In the genomic region with DNA sequence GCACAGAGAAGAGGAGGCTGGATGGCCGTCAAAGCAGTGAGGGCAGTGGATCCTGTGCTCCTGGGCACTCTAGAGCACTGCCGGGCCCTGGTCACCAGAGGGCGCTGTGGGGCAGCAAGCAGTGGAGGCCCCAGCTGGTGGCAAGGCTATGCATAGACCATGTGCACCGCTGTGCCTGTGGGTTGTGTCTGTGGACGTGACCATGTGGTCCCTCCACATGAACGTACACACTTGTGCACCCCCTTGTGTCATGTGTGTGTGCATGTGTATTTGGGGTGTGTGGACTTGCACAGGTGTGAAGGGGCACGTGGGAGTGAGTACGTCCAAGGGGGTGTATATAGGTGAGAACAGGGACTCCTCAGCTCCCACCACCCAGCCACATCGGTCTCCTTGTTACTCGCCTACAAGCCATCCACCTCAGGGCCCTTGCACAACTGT, we compare ENCODE assay signal across 8 cellular contexts. TPM values are rescaled to one million over a fixed set of nuclear protein-coding genes. Genes with fewer than 3 reads are reported as not detected.
DNase-seq lines count a peak whose midpoint lies in the region; ATAC-seq and TF ChIP-seq lines count a peak whose summit lies in the region.

No MANE protein-coding gene starts in this region.

- no peak for TF ChIP-seq POLR2A in right lobe of liver (IDR thresholded peaks at IDR 0.05)

- no peaks in the 10 kb centered on the region for H3K36me3 ChIP-seq in right lobe of liver

- no peaks in the 10 kb centered on the region for H3K27me3 ChIP-seq in right lobe of liver

- no peaks in the 10 kb centered on the region for H3K9me3 Mint-ChIP-seq in activated CD4-positive, alpha-beta T cell treated with anti-CD3 and anti-CD28 coated beads, Interleukin-2, amount 10 ng/mL, durations not matched to agents 24 days and 14 days
- H3K9me3 Mint-ChIP-seq in chondrocyte (ENCODE audit: low read depth): no peaks in the 10 kb centered on the region

- intact Hi-C loops in activated CD4-positive, alpha-beta T cell treated with anti-CD3 and anti-CD28 coated beads, Interleukin-2, amount 10 ng/mL, durations not matched to agents 24 days and 14 days (cut with micrococcal nuclease): loop anchor here (1.0 to 5.0 kb wide), 2 partner anchors 231 to 272 kb away; no protein-coding TSS in a partner anchor
- intact Hi-C loops in right lobe of liver (cut with DNase I): no loop called here

- H3K4me3 ChIP-seq in right lobe of liver: no peak overlapping the region

- H3K4me1 Mint-ChIP-seq in activated CD4-positive, alpha-beta T cell treated with anti-CD3 and anti-CD28 coated beads, Interleukin-2, amount 10 ng/mL, durations not matched to agents 24 days and 14 days: peaks cover 38% of the 10 kb centered on the region
- peaks cover 31% of the 10 kb centered on the region for H3K4me1 Mint-ChIP-seq in chondrocyte (ENCODE audit: low read depth)

- H3K4me1 ChIP-seq in right lobe of liver: peaks cover 0 to 11% (median 1%) of the 10 kb centered on the region in 4 donors

- ATAC-seq in HG03097 (IDR thresholded peaks at IDR 0.05; ENCODE audit: low FRiP score, unreplicated experiment) (peak; percentile 34), right lobe of liver (peak; percentile 55 to 65 (median 62))

- H3K27me3 Mint-ChIP-seq in activated CD4-positive, alpha-beta T cell treated with anti-CD3 and anti-CD28 coated beads, Interleukin-2, amount 10 ng/mL, durations not matched to agents 24 days and 14 days: peaks cover 2% of the 10 kb centered on the region
- no peaks in the 10 kb centered on the region for H3K27me3 Mint-ChIP-seq in chondrocyte (ENCODE audit: low read depth)

- TF ChIP-seq CTCF in chondrocyte (IDR thresholded peaks at IDR 0.05): peak; percentile 94
- peak; percentile 97 to 99 (median 98) for TF ChIP-seq CTCF in right lobe of liver (IDR thresholded peaks at IDR 0.05)

- H3K27ac ChIP-seq in right lobe of liver: no peak overlapping the region

- DNase-seq in SIG-M5 treated with dmso at 0.1 percent for 504 hours (lab: John Stamatoyannopoulos, UW; ENCODE audit: unreplicated experiment) (peak; percentile 80), SIG-M5 (lab: John Stamatoyannopoulos, UW) (no peak), NCI-H526 treated with DMSO at 0.1 percent for 48 hours (lab: John Stamatoyannopoulos, UW) (peak; percentile 10), chondrocyte (ENCODE audit: low spot score) (no peak), right lobe of liver (peak; percentile 90 to 92 (median 91))
- DNase-seq in activated CD4-positive, alpha-beta T cell treated with anti-CD3 and anti-CD28 coated beads, Interleukin-2, amount 10 ng/mL, durations not matched to agents 24 days and 14 days: peak; percentile 97
- peak; percentile 90 for DNase-seq in stimulated activated CD8-positive, alpha-beta memory T cell treated with anti-CD3 and anti-CD28 coated beads, Interleukin-12 subunit alpha, Interleukin-12 subunit beta, amount 100 ng/mL, for 1 hour (ENCODE audit: low read depth)

- peaks cover under 1% of the 10 kb centered on the region for H3K36me3 Mint-ChIP-seq in activated CD4-positive, alpha-beta T cell treated with anti-CD3 and anti-CD28 coated beads, Interleukin-2, amount 10 ng/mL, durations not matched to agents 24 days and 14 days (ENCODE audit: low read depth)
- no peaks in the 10 kb centered on the region for H3K36me3 Mint-ChIP-seq in chondrocyte (ENCODE audit: low read depth)

- H3K9me3 ChIP-seq in right lobe of liver: no peaks in the 10 kb centered on the region

- peak overlapping the region; percentile 45 for H3K27ac Mint-ChIP-seq in activated CD4-positive, alpha-beta T cell treated with anti-CD3 and anti-CD28 coated beads, Interleukin-2, amount 10 ng/mL, durations not matched to agents 24 days and 14 days
- no peak overlapping the region for H3K27ac Mint-ChIP-seq in chondrocyte (ENCODE audit: unreplicated experiment)

- 13% methylated on average over 3 of the region's 10 CpGs for WGBS in right lobe of liver (ENCODE audit: insufficient coverage, low coverage, low lambda C conversion rate, missing lambda C conversion rate)

- H3K4me3 Mint-ChIP-seq in activated CD4-positive, alpha-beta T cell treated with anti-CD3 and anti-CD28 coated beads, Interleukin-2, amount 10 ng/mL, durations not matched to agents 24 days and 14 days: no peak overlapping the region
- no peak overlapping the region for H3K4me3 Mint-ChIP-seq in chondrocyte (ENCODE audit: unreplicated experiment)

RNA-seq across cellular contexts. Expression of gene MAP2K3, which starts 4.4 kb away (rescaled TPM):
- 159 and 166 TPM in 2 replicates for total RNA-seq in activated CD4-positive, alpha-beta T cell treated with anti-CD3 and anti-CD28 coated beads, Interleukin-2, amount 10 ng/mL, durations not matched to agents 24 days and 14 days
- total RNA-seq in chondrocyte: 31.3 to 38.3 TPM (median 35.9 TPM) in 3 replicates
- 10 to 100 TPM; 22.6 to 80.7 (median 60.7) TPM for total RNA-seq in right lobe of liver

RNA-seq across cellular contexts. Expression of gene NATD1, which starts 26.9 kb away (rescaled TPM):
- 1.1 TPM in 2 replicates for total RNA-seq in activated CD4-positive, alpha-beta T cell treated with anti-CD3 and anti-CD28 coated beads, Interleukin-2, amount 10 ng/mL, durations not matched to agents 24 days and 14 days
- total RNA-seq in chondrocyte (8.2 to 18.6 TPM (median 17.2 TPM) in 3 replicates), right lobe of liver (1 to 10 TPM; 3.3 to 5.5 (median 4.7) TPM)

Comparison
In these comparisons a context has a peak if more than half of its experiments do, and no peak if none do; other contexts are left out.
1. DNase-seq: peak in SIG-M5 treated with dmso at 0.1 percent for 504 hours (single experiment), NCI-H526 treated with DMSO at 0.1 percent for 48 hours (single experiment), activated CD4-positive, alpha-beta T cell treated with anti-CD3 and anti-CD28 coated beads, Interleukin-2, amount 10 ng/mL, durations not matched to agents 24 days and 14 days (single experiment), right lobe of liver (3 of 3) and stimulated activated CD8-positive, alpha-beta memory T cell treated with anti-CD3 and anti-CD28 coated beads, Interleukin-12 subunit alpha, Interleukin-12 subunit beta, amount 100 ng/mL, for 1 hour (single experiment); none in SIG-M5 (single experiment) and chondrocyte (single experiment).